In genomic region chrX:40175416-40176255, GRCh38 we compare ENCODE assay signal across 7 cellular contexts.
DNase-seq lines count a peak whose midpoint lies in the region; ATAC-seq and TF ChIP-seq lines count a peak whose summit lies in the region.

No MANE protein-coding gene starts in this region.

- BruUV-seq in PC-3 (replicated peaks; lab: Mats Ljungman, UMichigan), result TSS peak; percentile 21

- H3K27me3 ChIP-seq in PC-3 (ENCODE audit: low read length) (no peaks in the 10 kb centered on the region), fibroblast of lung (ENCODE audit: control insufficient read depth, insufficient read depth, low read length) (no peaks in the 10 kb centered on the region), neural progenitor cell (peaks cover 38% of the 10 kb centered on the region), thymus (ENCODE audit: control insufficient read depth, insufficient read depth) (no peaks in the 10 kb centered on the region)

- TF ChIP-seq CTCF in PC-3 (conservative IDR thresholded peaks at IDR 0.05; ENCODE audit: low read depth, low read length) (no peak), fibroblast of lung (conservative IDR thresholded peaks at IDR 0.05 in 1 of 2, IDR thresholded peaks at IDR 0.05 in 1 of 2; ENCODE audit: low read depth in 1 of 2, low read length in 2 of 2) (no peak), neural progenitor cell (IDR thresholded peaks at IDR 0.05) (no peak)

- peaks cover 30% of the 10 kb centered on the region for H3K27me3 Mint-ChIP-seq in activated T-cell treated with anti-CD3 and anti-CD28 coated beads, Interleukin-2, amount 50 U/mL, for 72 hours (ENCODE audit: low read depth)
- peaks cover 12% of the 10 kb centered on the region for H3K27me3 Mint-ChIP-seq in neural progenitor cell (ENCODE audit: insufficient read depth, low read depth)

- H3K4me1 ChIP-seq in PC-3 (ENCODE audit: insufficient read depth, low read length) (peaks cover 46% of the 10 kb centered on the region), fibroblast of lung (ENCODE audit: control insufficient read depth, extremely low read depth, insufficient read depth, low read length) (no peaks in the 10 kb centered on the region), neural progenitor cell (peaks cover 5% of the 10 kb centered on the region), thymus (ENCODE audit: control insufficient read depth, insufficient read depth, low read length) (peaks cover 4% of the 10 kb centered on the region)

- peaks cover 1 to 16% of the 10 kb centered on the region in 2 donors for H3K36me3 Mint-ChIP-seq in activated T-cell treated with anti-CD3 and anti-CD28 coated beads, Interleukin-2, amount 50 U/mL, for 72 hours (ENCODE audit: insufficient read depth in 2 of 2)
- peaks cover 4% of the 10 kb centered on the region for H3K36me3 Mint-ChIP-seq in neural progenitor cell

- H3K9me3 Mint-ChIP-seq in activated T-cell treated with anti-CD3 and anti-CD28 coated beads, Interleukin-2, amount 50 U/mL, for 72 hours, result peaks cover 0 to 4% of the 10 kb centered on the region in 2 donors
- H3K9me3 Mint-ChIP-seq in neural progenitor cell, result peaks cover 19% of the 10 kb centered on the region

- H3K27ac Mint-ChIP-seq in activated T-cell treated with anti-CD3 and anti-CD28 coated beads, Interleukin-2, amount 50 U/mL, for 72 hours, result peak overlapping the region; percentile 63
- H3K27ac Mint-ChIP-seq in neural progenitor cell, result peak overlapping the region; percentile 76

- peak overlapping the region; percentile 79 for H2AFZ ChIP-seq in PC-3 (ENCODE audit: low read length)
- peak overlapping the region; percentile 26 for H2AFZ ChIP-seq in fibroblast of lung (ENCODE audit: low read length)
- H2AFZ ChIP-seq in neural progenitor cell (replicated peaks), result no peak overlapping the region

- H3K9me2 ChIP-seq in PC-3 (replicated peaks; ENCODE audit: low read length), result no peaks in the 10 kb centered on the region

- H3K4me3 ChIP-seq in PC-3 (ENCODE audit: low read length), result peak overlapping the region; percentile 69
- peak overlapping the region; percentile 21 to 59 (median 38) for H3K4me3 ChIP-seq in fibroblast of lung (replicated peaks in 1 of 4; ENCODE audit: control extremely low read depth in 1 of 4, insufficient read depth in 1 of 4, low read depth in 3 of 4, low read length in 4 of 4)
- peak overlapping the region; percentile 59 for H3K4me3 ChIP-seq in neural progenitor cell
- H3K4me3 ChIP-seq in thymus (ENCODE audit: low read length), result peak overlapping the region; percentile 67

- peak overlapping the region; percentile 94 for H3K4me2 ChIP-seq in PC-3 (ENCODE audit: low read length)
- H3K4me2 ChIP-seq in fibroblast of lung (ENCODE audit: extremely low read depth, insufficient read depth, low read length), result peak overlapping the region; percentile 66
- H3K4me2 ChIP-seq in neural progenitor cell, result peak overlapping the region; percentile 85

- peak; percentile 48 for DNase-seq in PC-3
- peak; percentile 74 to 81 for DNase-seq in activated T-cell treated with anti-CD3 and anti-CD28 coated beads, Interleukin-2, amount 50 U/mL, for 72 hours
- DNase-seq in fibroblast of lung (ENCODE audit: low read depth in 2 of 2), result peak; percentile 45 to 57
- peak; percentile 62 for DNase-seq in neural progenitor cell (ENCODE audit: low spot score)

- peak overlapping the region; percentile 95 to 98 for H3K4me3 Mint-ChIP-seq in activated T-cell treated with anti-CD3 and anti-CD28 coated beads, Interleukin-2, amount 50 U/mL, for 72 hours
- peak overlapping the region; percentile 80 for H3K4me3 Mint-ChIP-seq in neural progenitor cell

- ATAC-seq in GM18858 (IDR thresholded peaks at IDR 0.05; ENCODE audit: unreplicated experiment), result peak; percentile 41
- peak; percentile 36 for ATAC-seq in HG03196 (IDR thresholded peaks at IDR 0.05; ENCODE audit: unreplicated experiment)
- peak; percentile 16 for ATAC-seq in PC-3
- ATAC-seq in activated T-cell treated with anti-CD3 and anti-CD28 coated beads, Interleukin-2, amount 50 U/mL, for 72 hours (replicated peaks in 1 of 2), result peak; percentile 48 to 55

- POLR2A ChIA-PET in PC-3 (lab: Charles Lee; ENCODE audit: unreplicated experiment), result no interaction called here

- intact Hi-C loops in PC-3 (cut with micrococcal nuclease), result loop anchor here (5.0 to 10.0 kb wide), 3 partner anchors 92 to 289 kb away; no protein-coding TSS in a partner anchor

- CTCF ChIA-PET in PC-3 (lab: Charles Lee), result no interaction called here

- H3F3A ChIP-seq in PC-3 (ENCODE audit: low read length, unreplicated experiment) (no peaks in the 10 kb centered on the region), neural progenitor cell (ENCODE audit: low read depth) (peaks cover 49% of the 10 kb centered on the region)

- peak overlapping the region; percentile 65 for H3K9ac ChIP-seq in PC-3 (ENCODE audit: low read length)
- peak overlapping the region; percentile 55 for H3K9ac ChIP-seq in fibroblast of lung (ENCODE audit: insufficient read depth, low read length)
- H3K9ac ChIP-seq in neural progenitor cell, result no peak overlapping the region

- H3K36me3 ChIP-seq in PC-3 (ENCODE audit: low read depth, low read length), result no peaks in the 10 kb centered on the region
- no peaks in the 10 kb centered on the region for H3K36me3 ChIP-seq in fibroblast of lung (ENCODE audit: control insufficient read depth, insufficient read depth, low read length)
- H3K36me3 ChIP-seq in neural progenitor cell, result no peaks in the 10 kb centered on the region
- H3K36me3 ChIP-seq in thymus (ENCODE audit: control insufficient read depth, insufficient read depth), result no peaks in the 10 kb centered on the region

- WGBS in thymus, result under 1% methylated on average over 71 of the region's 71 CpGs

- peaks cover 35% of the 10 kb centered on the region for H3K4me1 Mint-ChIP-seq in activated T-cell treated with anti-CD3 and anti-CD28 coated beads, Interleukin-2, amount 50 U/mL, for 72 hours (ENCODE audit: low read depth)
- H3K4me1 Mint-ChIP-seq in neural progenitor cell, result peaks cover 34% of the 10 kb centered on the region

- H3K9me3 ChIP-seq in PC-3 (ENCODE audit: low read length) (no peaks in the 10 kb centered on the region), fibroblast of lung (ENCODE audit: control insufficient read depth, insufficient read depth, low read depth, low read length) (no peaks in the 10 kb centered on the region), neural progenitor cell (ENCODE audit: low read depth) (no peaks in the 10 kb centered on the region), thymus (ENCODE audit: control insufficient read depth) (no peaks in the 10 kb centered on the region)

- H4K20me1 ChIP-seq in PC-3 (ENCODE audit: low read length) (no peaks in the 10 kb centered on the region), fibroblast of lung (ENCODE audit: control insufficient read depth, extremely low read depth, insufficient read depth, low read length) (no peaks in the 10 kb centered on the region), neural progenitor cell (ENCODE audit: low read depth) (peaks cover 2% of the 10 kb centered on the region)

- H3K27ac ChIP-seq in PC-3 (ENCODE audit: low read length), result peak overlapping the region; percentile 55
- peak overlapping the region; percentile 63 for H3K27ac ChIP-seq in fibroblast of lung (ENCODE audit: insufficient read depth, low read length)
- no peak overlapping the region for H3K27ac ChIP-seq in neural progenitor cell
- peak overlapping the region; percentile 99 for H3K27ac ChIP-seq in thymus (ENCODE audit: low read depth)

- no peaks in the 10 kb centered on the region; the same call in 1 of the 2 replicates for H3K79me2 ChIP-seq in PC-3 (ENCODE audit: low read length)
- no peaks in the 10 kb centered on the region for H3K79me2 ChIP-seq in fibroblast of lung (ENCODE audit: control insufficient read depth, insufficient read depth, low read length)
- H3K79me2 ChIP-seq in neural progenitor cell (ENCODE audit: low read depth), result peaks cover 18% of the 10 kb centered on the region
